Comparison of ENCODE assay signal across 1 cellular context in the genomic region with DNA sequence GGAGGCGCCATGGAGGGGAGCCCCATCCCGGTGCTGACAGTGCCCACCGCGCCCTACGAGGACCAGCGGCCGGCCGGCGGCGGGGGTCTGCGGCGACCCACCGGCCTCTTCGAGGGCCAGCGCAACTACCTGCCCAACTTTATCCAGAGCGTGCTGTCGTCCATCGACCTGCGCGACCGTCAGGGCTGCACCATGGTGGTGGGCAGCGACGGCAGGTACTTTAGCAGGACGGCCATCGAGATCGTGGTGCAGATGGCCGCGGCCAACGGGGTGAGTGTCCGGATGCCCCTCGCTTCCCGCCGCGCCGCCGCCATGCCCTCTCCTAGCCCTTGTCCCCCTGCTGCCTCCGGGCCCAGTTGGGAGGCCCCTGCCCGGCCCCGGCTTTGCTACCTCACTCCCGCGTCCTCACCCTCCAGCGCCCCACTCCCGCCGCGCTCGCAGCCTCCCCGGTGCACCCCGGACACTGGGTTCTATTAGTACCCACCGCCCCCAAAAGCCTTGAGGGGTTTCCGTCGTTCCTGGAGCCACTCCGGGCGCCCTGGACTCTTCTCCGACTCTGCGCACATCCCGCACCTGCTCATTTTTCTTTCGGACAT.
TF ChIP-seq lines count a peak whose summit lies in the region.

No MANE protein-coding gene starts in this region.

TF ChIP-seq in H1, 55 proteins besides CTCF, POLR2A, EP300 and RAD21:
- peak; percentile 42 for TF ChIP-seq KDM4A (IDR thresholded peaks at IDR 0.05; ENCODE audit: low read depth, low read length, severe bottlenecking)
